Comparison of ENCODE assay signal across 8 cellular contexts in the genomic region with DNA sequence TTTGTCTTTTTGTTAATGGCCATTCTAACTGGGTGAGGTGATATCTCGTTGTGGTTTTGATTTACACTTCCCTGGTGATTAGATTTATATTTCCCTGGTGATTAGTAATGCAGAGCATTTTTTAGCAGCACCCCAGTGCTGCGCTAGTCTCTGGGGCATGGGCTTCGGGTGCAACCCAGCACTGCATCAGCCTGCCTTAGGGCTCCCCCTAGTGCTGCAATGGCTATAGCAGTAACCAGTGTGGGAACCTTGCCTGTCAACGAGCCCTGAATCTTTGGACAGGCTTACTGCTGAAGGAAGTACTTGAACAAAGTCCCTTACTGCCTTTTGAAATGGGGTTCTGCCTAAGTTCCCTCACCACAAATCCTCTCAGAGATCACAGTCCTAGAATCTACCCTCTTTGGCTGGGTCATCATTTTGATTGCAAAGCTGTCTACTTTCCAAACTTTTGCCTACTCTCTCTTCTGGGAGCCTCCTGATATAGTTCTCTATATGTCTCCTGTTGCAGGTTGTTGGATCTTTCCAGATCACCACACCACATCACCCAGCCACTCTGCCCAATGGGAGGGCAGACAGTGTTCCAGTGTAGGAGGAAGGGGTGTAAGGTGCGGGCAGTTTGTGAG.
A peak's percentile ranks its signal among the peaks of the same experiment; 100 is the strongest.
DNase-seq lines count a peak whose midpoint lies in the region; ATAC-seq and TF ChIP-seq lines count a peak whose summit lies in the region.

No MANE protein-coding gene starts in this region.

- peaks cover 2% of the 10 kb centered on the region for H3K4me1 Mint-ChIP-seq in activated B cell treated with CpG ODN at 0.5 μM for 24 hours

- no peaks in the 10 kb centered on the region for H3K27me3 Mint-ChIP-seq in activated B cell treated with CpG ODN at 0.5 μM for 24 hours

- H3K27ac Mint-ChIP-seq in activated B cell treated with CpG ODN at 0.5 μM for 24 hours, result no peak overlapping the region

- H3K27ac ChIP-seq in 22Rv1, result no peak overlapping the region

- peak; percentile 91 for TF ChIP-seq CTCF in 22Rv1 (IDR thresholded peaks at IDR 0.05)
- TF ChIP-seq CTCF in GM13977 (IDR thresholded peaks at IDR 0.05; ENCODE audit: extremely low read depth, insufficient read depth, missing control alignments), result peak; percentile 92
- peak; percentile 60 for TF ChIP-seq CTCF in activated B cell treated with CpG ODN at 0.5 μM for 24 hours (IDR thresholded peaks at IDR 0.05)
- TF ChIP-seq CTCF in cardiac fibroblast (IDR thresholded peaks at IDR 0.05; ENCODE audit: low read depth, low read length), result peak; percentile 87

- no peak overlapping the region for H3K4me3 Mint-ChIP-seq in activated B cell treated with CpG ODN at 0.5 μM for 24 hours

- CTCF ChIA-PET in activated B cell treated with CpG ODN at 0.5 μM for 24 hours (lab: Charles Lee), result interaction anchor here (1.3 to 1.9 kb wide), 2 partner anchors 64 to 102 kb away, joined by 5 to 6 read pairs; no protein-coding TSS in a partner anchor

- POLR2A ChIA-PET in activated B cell treated with CpG ODN at 0.5 μM for 24 hours (lab: Charles Lee), result no interaction called here

- H3K9me3 Mint-ChIP-seq in activated B cell treated with CpG ODN at 0.5 μM for 24 hours, result no peaks in the 10 kb centered on the region

- in situ Hi-C loops in GM13977 (cut with MboI; ENCODE audit: low pct_unique_long_range_greater_than_20kb, low sequenced_read_pairs, unreplicated experiment), result no loop called here

- DNase-seq in GM13977 (ENCODE audit: low spot score) (peak; percentile 52), NCI-H1417 (lab: John Stamatoyannopoulos, UW) (peak; percentile 64 to 79 (median 68)), activated B cell treated with CpG ODN at 0.5 μM for 24 hours (peak; percentile 18), cardiac fibroblast (ENCODE audit: low read depth in 2 of 2) (peak; percentile 73 to 74), left kidney (ENCODE audit: low read depth, low spot score) (peak; percentile 74)
- DNase-seq in stimulated activated CD4-positive, alpha-beta T cell treated with anti-CD3 and anti-CD28 coated beads, TNF-alpha, amount 100 ng/mL, for 4 hours (ENCODE audit: low read depth in 3 of 3), result peak; percentile 38 to 58 (median 40)

- intact Hi-C loops in activated B cell treated with CpG ODN at 0.5 μM for 24 hours (cut with micrococcal nuclease), result loop anchor here (1.0 to 5.0 kb wide), 4 partner anchors 34 to 152 kb away; a partner anchor contains a TSS

- ATAC-seq in HG02840 (IDR thresholded peaks at IDR 0.05; ENCODE audit: low FRiP score, unreplicated experiment) (peak; percentile 99), activated B cell treated with CpG ODN at 0.5 μM for 24 hours (ENCODE audit: low read depth) (peak; percentile 91)

- H3K4me3 ChIP-seq in cardiac fibroblast (replicated peaks in 1 of 2; ENCODE audit: low read depth in 2 of 2, low read length in 2 of 2), result no peak overlapping the region

- no peaks in the 10 kb centered on the region for H3K36me3 Mint-ChIP-seq in activated B cell treated with CpG ODN at 0.5 μM for 24 hours (ENCODE audit: low read depth)

Comparison
In these comparisons a context has a peak if more than half of its experiments do, and no peak if none do; other contexts are left out.
1. DNase-seq: peak in every context shown above with its lines; median percentile 74 in left kidney; 74 in cardiac fibroblast; 68 in NCI-H1417; 52 in GM13977; 40 in stimulated activated CD4-positive, alpha-beta T cell treated with anti-CD3 and anti-CD28 coated beads, TNF-alpha, amount 100 ng/mL, for 4 hours; 18 in activated B cell treated with CpG ODN at 0.5 μM for 24 hours.